In the genomic region with DNA sequence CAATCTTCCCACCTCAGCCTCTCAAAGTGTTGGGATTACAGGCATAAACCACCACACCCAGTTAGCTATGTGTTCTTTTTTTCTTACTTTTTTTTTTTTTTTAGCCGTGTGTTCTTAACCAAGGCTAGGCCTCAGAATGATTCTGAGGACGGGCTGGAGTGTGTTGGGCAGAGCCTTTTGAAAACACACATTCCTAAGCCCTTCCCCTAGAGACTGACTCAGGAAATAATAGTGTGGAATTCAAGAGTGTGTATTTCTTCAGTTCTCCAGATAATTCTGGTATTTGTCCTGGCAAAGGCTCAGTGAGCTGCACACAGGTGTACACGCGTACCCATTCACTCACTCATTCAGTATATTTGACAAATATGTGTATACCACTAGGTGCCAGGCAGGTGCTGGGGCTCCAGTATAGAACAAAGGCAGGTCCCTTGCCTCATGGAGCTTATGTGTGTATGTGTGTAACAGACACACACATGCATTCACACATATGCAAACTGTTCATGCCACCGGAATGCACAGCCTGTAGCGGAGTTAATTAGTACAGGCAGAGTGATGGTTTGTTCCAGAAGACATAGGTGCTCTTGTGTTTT, we compare ENCODE assay signal across 14 cellular contexts. TPM values are rescaled to one million over a fixed set of nuclear protein-coding genes. Genes with fewer than 3 reads are reported as not detected.
DNase-seq lines count a peak whose midpoint lies in the region; ATAC-seq and TF ChIP-seq lines count a peak whose summit lies in the region.
"Had no signal": no experiment of that assay in that cellular context is flagged by ENCODE, and none has a peak within 500 bp of the region (broad histone marks: within the 10 kb centered on the region; RNA-seq: fewer than 3 reads in every experiment).

No MANE protein-coding gene starts in this region.

- BruUV-seq in MCF 10A (replicated peaks; lab: Mats Ljungman, UMichigan), result no TSS peak
- BruUV-seq in mammary epithelial cell (replicated peaks; lab: Mats Ljungman, UMichigan), result no TSS peak

- H3K4me2 ChIP-seq in mammary epithelial cell (ENCODE audit: insufficient read depth, low read depth, low read length), result no peak overlapping the region

- in situ Hi-C loops in mammary epithelial cell (cut with MboI; ENCODE audit: low sequenced_read_pairs in 2 of 2), result no loop called here

- TF ChIP-seq CTCF in MCF 10A (IDR thresholded peaks at IDR 0.05; ENCODE audit: unreplicated experiment) (no peak), mammary epithelial cell (conservative IDR thresholded peaks at IDR 0.05 in 1 of 2, IDR thresholded peaks at IDR 0.05 in 1 of 2; ENCODE audit: extremely low read depth in 1 of 2, insufficient read depth in 1 of 2, low read depth in 1 of 2, low read length in 2 of 2) (no peak), upper lobe of right lung (IDR thresholded peaks at IDR 0.05) (no peak)

- intact Hi-C loops in MCF 10A (cut with micrococcal nuclease) (loop anchor here (2.0 kb wide), 1 partner anchor 163 kb away; no protein-coding TSS in a partner anchor), mammary epithelial cell (cut with micrococcal nuclease) (loop anchor here (2.0 kb wide), 1 partner anchor 73 kb away; no protein-coding TSS in a partner anchor), upper lobe of right lung (cut with DNase I) (no loop called here)
- intact Hi-C loops in dendritic cell treated with granulocyte-macrophage colony-stimulating factor and Interleukin-4, amounts not matched to agents 40 ng/mL and 50 ng/mL, for 4 days (cut with micrococcal nuclease), result loop anchor here (10.0 kb wide), 2 partner anchors 159 to 251 kb away; no protein-coding TSS in a partner anchor

- H3K27me3 Mint-ChIP-seq in MCF 10A (ENCODE audit: insufficient read depth, unreplicated experiment), result no peaks in the 10 kb centered on the region
- no peaks in the 10 kb centered on the region for H3K27me3 Mint-ChIP-seq in dendritic cell treated with granulocyte-macrophage colony-stimulating factor and Interleukin-4, amounts not matched to agents 40 ng/mL and 50 ng/mL, for 4 days
- H3K27me3 Mint-ChIP-seq: brain had no signal

- peaks cover 20% of the 10 kb centered on the region for H3K36me3 Mint-ChIP-seq in MCF 10A (ENCODE audit: insufficient read depth, unreplicated experiment)
- H3K36me3 Mint-ChIP-seq in dendritic cell treated with granulocyte-macrophage colony-stimulating factor and Interleukin-4, amounts not matched to agents 40 ng/mL and 50 ng/mL, for 4 days (ENCODE audit: low read depth), result peaks cover 80% of the 10 kb centered on the region

- no peaks in the 10 kb centered on the region for H3K9me3 ChIP-seq in mammary epithelial cell (replicated peaks; ENCODE audit: insufficient read depth, low read length)
- no peaks in the 10 kb centered on the region for H3K9me3 ChIP-seq in muscle layer of duodenum (ENCODE audit: control insufficient read depth in 1 of 2, low read length in 2 of 2)
- no peaks in the 10 kb centered on the region for H3K9me3 ChIP-seq in upper lobe of right lung

- peaks cover 12% of the 10 kb centered on the region for H3K36me3 ChIP-seq in mammary epithelial cell (ENCODE audit: insufficient read depth, low read length)
- H3K36me3 ChIP-seq in muscle layer of duodenum (ENCODE audit: control insufficient read depth in 1 of 2, insufficient read depth in 2 of 2, low read length in 2 of 2), result peaks cover 8 to 19% of the 10 kb centered on the region in 2 donors
- peaks cover 10% of the 10 kb centered on the region for H3K36me3 ChIP-seq in upper lobe of right lung

- DNase-seq in MCF 10A (ENCODE audit: unreplicated experiment) (no peak), mammary epithelial cell (no peak), upper lobe of right lung (no peak), NCI-H82 treated with DMSO at 0.1 percent for 48 hours (lab: John Stamatoyannopoulos, UW; ENCODE audit: unreplicated experiment) (no peak)
- DNase-seq: COR-L47; NCI-H510A treated with DMSO at 0.1 percent for 48 hours; stimulated activated CD4-positive, alpha-beta T cell treated with anti-CD3 and anti-CD28 coated beads, Interleukin-15, amount 100 ng/mL, for 24 hours; T1000 had no signal

- H3K79me2 ChIP-seq in mammary epithelial cell (ENCODE audit: insufficient read depth, low read length), result no peaks in the 10 kb centered on the region

- H2AFZ ChIP-seq in mammary epithelial cell (ENCODE audit: low read depth, low read length), result no peak overlapping the region

- peaks cover 6% of the 10 kb centered on the region for H3K4me1 ChIP-seq in mammary epithelial cell (ENCODE audit: insufficient read depth, low read length)
- peaks cover 8 to 33% of the 10 kb centered on the region in 2 donors for H3K4me1 ChIP-seq in muscle layer of duodenum (ENCODE audit: control insufficient read depth in 1 of 2, insufficient read depth in 2 of 2, low read length in 2 of 2)
- peaks cover 54% of the 10 kb centered on the region for H3K4me1 ChIP-seq in upper lobe of right lung

- peaks cover 11% of the 10 kb centered on the region for H3K4me1 Mint-ChIP-seq in MCF 10A (ENCODE audit: insufficient read depth, unreplicated experiment)
- peaks cover 39% of the 10 kb centered on the region for H3K4me1 Mint-ChIP-seq in dendritic cell treated with granulocyte-macrophage colony-stimulating factor and Interleukin-4, amounts not matched to agents 40 ng/mL and 50 ng/mL, for 4 days (ENCODE audit: low read depth)

- WGBS in mammary epithelial cell (ENCODE audit: low coverage, missing lambda C conversion rate), result 87% methylated on average over 6 of the region's 6 CpGs

- dilution Hi-C loops in mammary epithelial cell (cut with HindIII; ENCODE audit: low sequenced_read_pairs), result loop anchor here (25.0 kb wide), 1 partner anchor 154 kb away; no protein-coding TSS in a partner anchor

- H3K4me3 ChIP-seq in mammary epithelial cell (replicated peaks in 1 of 3; ENCODE audit: insufficient read depth in 1 of 3, low read depth in 2 of 3, low read length in 3 of 3) (no peak overlapping the region), muscle layer of duodenum (ENCODE audit: low read depth in 1 of 2, low read length in 2 of 2) (no peak overlapping the region), upper lobe of right lung (no peak overlapping the region)

- H3K27me3 ChIP-seq in mammary epithelial cell (ENCODE audit: insufficient read depth, low read length) (no peaks in the 10 kb centered on the region), muscle layer of duodenum (ENCODE audit: low read depth, low read length) (no peaks in the 10 kb centered on the region), upper lobe of right lung (no peaks in the 10 kb centered on the region)

- peak overlapping the region; percentile 39 for H3K27ac Mint-ChIP-seq in MCF 10A (ENCODE audit: low read depth, unreplicated experiment)
- H3K27ac Mint-ChIP-seq in dendritic cell treated with granulocyte-macrophage colony-stimulating factor and Interleukin-4, amounts not matched to agents 40 ng/mL and 50 ng/mL, for 4 days, result peak overlapping the region; percentile 59

- CTCF ChIA-PET in MCF 10A (lab: Yijun Ruan, JAX), result interaction anchor here (0.6 to 1.9 kb wide), 21 partner anchors 8 to 681 kb away, joined by 3 to 8 read pairs (median 3); a partner anchor contains a TSS
- CTCF ChIA-PET in mammary epithelial cell (lab: Charles Lee; ENCODE audit: low non-redundant PET), result no interaction called here

- no peak overlapping the region for H3K9ac ChIP-seq in mammary epithelial cell (ENCODE audit: insufficient read depth, low read length)

- H3K27ac ChIP-seq in mammary epithelial cell (ENCODE audit: insufficient read depth, low read depth, low read length) (no peak overlapping the region), muscle layer of duodenum (ENCODE audit: low read length) (peak overlapping the region; percentile 29), upper lobe of right lung (peak overlapping the region; percentile 88)

- no peaks in the 10 kb centered on the region for H4K20me1 ChIP-seq in mammary epithelial cell (ENCODE audit: insufficient read depth, low read length)

- POLR2A ChIA-PET in MCF 10A (lab: Yijun Ruan, JAX), result interaction anchor here (0.6 to 2.0 kb wide), 6 partner anchors 18 to 171 kb away, joined by 3 to 11 read pairs (median 4); a partner anchor contains a TSS

- no peaks in the 10 kb centered on the region for H3K9me3 Mint-ChIP-seq in MCF 10A (ENCODE audit: unreplicated experiment)
- H3K9me3 Mint-ChIP-seq in dendritic cell treated with granulocyte-macrophage colony-stimulating factor and Interleukin-4, amounts not matched to agents 40 ng/mL and 50 ng/mL, for 4 days, result no peaks in the 10 kb centered on the region
- H3K9me3 Mint-ChIP-seq: brain had no signal

- peak; percentile 80 for ATAC-seq in upper lobe of right lung
- no peak for ATAC-seq in HG03196 (IDR thresholded peaks at IDR 0.05; ENCODE audit: unreplicated experiment)
- no peak for ATAC-seq in activated CD4-positive, CD25-positive, alpha-beta regulatory T cell treated with anti-CD3 and anti-CD28 coated beads, Interleukin-2, amount 50 U/mL, for 24 hours
- ATAC-seq: HepG2 had no signal

- no peak overlapping the region for H3K4me3 Mint-ChIP-seq in MCF 10A (ENCODE audit: unreplicated experiment)
- H3K4me3 Mint-ChIP-seq in dendritic cell treated with granulocyte-macrophage colony-stimulating factor and Interleukin-4, amounts not matched to agents 40 ng/mL and 50 ng/mL, for 4 days, result no peak overlapping the region
- H3K4me3 Mint-ChIP-seq: brain had no signal

RNA-seq across cellular contexts. Expression of a gene that starts 19.4 kb away (rescaled TPM):
- total RNA-seq in MCF 10A (2022) (18.5 and 24.1 TPM in 2 replicates), mammary epithelial cell (10 to 100 TPM; 19.2 to 27.3 TPM), upper lobe of right lung (74.5 TPM)
- 9.9 TPM for polyA plus RNA-seq in mammary epithelial cell
- polyA minus RNA-seq in mammary epithelial cell, result 46.6 TPM

RNA-seq across cellular contexts. Expression of a gene that starts 42.7 kb away (rescaled TPM):
- total RNA-seq in MCF 10A (2022) (24.2 and 26.4 TPM in 2 replicates), mammary epithelial cell (10 to 100 TPM; 16.5 to 22.9 TPM), upper lobe of right lung (11.2 TPM)
- polyA plus RNA-seq in mammary epithelial cell, result 20.8 TPM
- 4.9 TPM for polyA minus RNA-seq in mammary epithelial cell

RNA-seq across cellular contexts. Expression of a gene that starts 42.8 kb away (rescaled TPM):
- total RNA-seq in MCF 10A (2022) (9.3 and 11.7 TPM in 2 replicates), mammary epithelial cell (10 to 100 TPM in 1 of 2 donors, 1 to 10 TPM in 1; 9.7 to 10.1 TPM), upper lobe of right lung (9.9 TPM)
- 14.6 TPM for polyA plus RNA-seq in mammary epithelial cell
- polyA minus RNA-seq in mammary epithelial cell, result 6.5 TPM

RNA-seq across cellular contexts. Expression of a gene that starts 50.1 kb away (rescaled TPM):
- not detected in 2 replicates for total RNA-seq in MCF 10A (2022)
- not detected for total RNA-seq in mammary epithelial cell
- polyA plus RNA-seq in mammary epithelial cell, result not detected
- not detected for polyA minus RNA-seq in mammary epithelial cell
- not detected for total RNA-seq in upper lobe of right lung
- total RNA-seq: HepG2 had no signal
- polyA plus RNA-seq: HepG2 had no signal
